ENCODE assay signal across 1 cellular context in genomic region chr3:70740082-70740481, GRCh38.
TF ChIP-seq lines count a peak whose summit lies in the region.

No MANE protein-coding gene starts in this region.

TF ChIP-seq in H1, 55 proteins besides CTCF, POLR2A, EP300 and RAD21 (continued from another document):
- TF ChIP-seq, protein P1, sequence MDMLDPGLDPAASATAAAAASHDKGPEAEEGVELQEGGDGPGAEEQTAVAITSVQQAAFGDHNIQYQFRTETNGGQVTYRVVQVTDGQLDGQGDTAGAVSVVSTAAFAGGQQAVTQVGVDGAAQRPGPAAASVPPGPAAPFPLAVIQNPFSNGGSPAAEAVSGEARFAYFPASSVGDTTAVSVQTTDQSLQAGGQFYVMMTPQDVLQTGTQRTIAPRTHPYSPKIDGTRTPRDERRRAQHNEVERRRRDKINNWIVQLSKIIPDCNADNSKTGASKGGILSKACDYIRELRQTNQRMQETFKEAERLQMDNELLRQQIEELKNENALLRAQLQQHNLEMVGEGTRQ (IDR thresholded peaks at IDR 0.05; ENCODE audit: low read length): no peak
- TF ChIP-seq MAFK (IDR thresholded peaks at IDR 0.05; ENCODE audit: low read depth, low read length): no peak
